In genomic region chr3:4845882-4846281, GRCh38 we compare ENCODE assay signal across 12 cellular contexts.
A peak's percentile ranks its signal among the peaks of the same experiment; 100 is the strongest.
DNase-seq lines count a peak whose midpoint lies in the region; ATAC-seq and TF ChIP-seq lines count a peak whose summit lies in the region.
"Had no signal": no experiment of that assay in that cellular context is flagged by ENCODE, and none has a peak within 500 bp of the region (broad histone marks: within the 10 kb centered on the region; RNA-seq: fewer than 3 reads in every experiment).

No MANE protein-coding gene starts in this region.

- H2AFZ ChIP-seq in smooth muscle cell (ENCODE audit: low read depth) = no peak overlapping the region

- no peak overlapping the region for H3K4me2 ChIP-seq in smooth muscle cell

- peak; percentile 75 to 76 for ATAC-seq in activated CD4-positive, CD25-positive, alpha-beta regulatory T cell treated with anti-CD3 and anti-CD28 coated beads, Interleukin-2, amount 50 U/mL, for 24 hours
- ATAC-seq in GM21825 (IDR thresholded peaks at IDR 0.05; ENCODE audit: unreplicated experiment) (peak; percentile 77), HG03520 (IDR thresholded peaks at IDR 0.05; ENCODE audit: unreplicated experiment) (peak; percentile 67)
- peak; percentile 78 for ATAC-seq in stimulated activated effector memory CD8-positive, alpha-beta T cell treated with anti-CD3 and anti-CD28 coated beads, Interleukin-12 subunit alpha, Interleukin-12 subunit beta, amount 100 ng/mL, for 72 hours

- H3K4me1 Mint-ChIP-seq in stimulated activated effector memory CD8-positive, alpha-beta T cell treated with anti-CD3 and anti-CD28 coated beads, Interleukin-12 subunit alpha, Interleukin-12 subunit beta, amount 100 ng/mL, for 72 hours = peaks cover 91% of the 10 kb centered on the region

- H3F3A ChIP-seq in smooth muscle cell (ENCODE audit: low read depth) = peaks cover 11% of the 10 kb centered on the region

- no peaks in the 10 kb centered on the region for H4K20me1 ChIP-seq in smooth muscle cell (ENCODE audit: low read depth)

- WGBS in smooth muscle cell (ENCODE audit: low lambda C conversion rate) = 95% methylated on average over 3 of the region's 3 CpGs

- no peak for TF ChIP-seq CTCF in smooth muscle cell (IDR thresholded peaks at IDR 0.05; ENCODE audit: borderline replicate concordance, insufficient read depth, poor library complexity, severe bottlenecking)

- H3K27ac ChIP-seq in smooth muscle cell (ENCODE audit: low read depth) = no peak overlapping the region
- H3K27ac ChIP-seq: 22Rv1, adrenal gland had no signal

- H3K4me3 Mint-ChIP-seq in stimulated activated effector memory CD8-positive, alpha-beta T cell treated with anti-CD3 and anti-CD28 coated beads, Interleukin-12 subunit alpha, Interleukin-12 subunit beta, amount 100 ng/mL, for 72 hours = peak overlapping the region; percentile 38

- peaks cover 11% of the 10 kb centered on the region for H3K4me1 ChIP-seq in smooth muscle cell (ENCODE audit: low read depth)

- H3K9me3 Mint-ChIP-seq in stimulated activated effector memory CD8-positive, alpha-beta T cell treated with anti-CD3 and anti-CD28 coated beads, Interleukin-12 subunit alpha, Interleukin-12 subunit beta, amount 100 ng/mL, for 72 hours = no peaks in the 10 kb centered on the region

- H3K4me3 ChIP-seq in smooth muscle cell = no peak overlapping the region
- H3K4me3 ChIP-seq: adrenal gland had no signal

- DNase-seq in activated CD4-positive, CD25-positive, alpha-beta regulatory T cell treated with anti-CD3 and anti-CD28 coated beads, Interleukin-2, amount 50 U/mL, for 72 hours = no peak
- DNase-seq in stimulated activated effector memory CD8-positive, alpha-beta T cell treated with anti-CD3 and anti-CD28 coated beads, Interleukin-12 subunit alpha, Interleukin-12 subunit beta, amount 100 ng/mL, for 72 hours (ENCODE audit: low spot score in 2 of 2) = no peak
- DNase-seq in islet precursor cell (no peak), smooth muscle cell (lab: John Stamatoyannopoulos, UW; ENCODE audit: unreplicated experiment) (no peak), SK-N-DZ (ENCODE audit: low spot score) (no peak)
- DNase-seq: NCI-H2107; stimulated activated CD4-positive, alpha-beta T cell treated with anti-CD3 and anti-CD28 coated beads, Interleukin-4, amount 100 ng/mL, for 24 hours had no signal

- H3K27ac Mint-ChIP-seq in stimulated activated effector memory CD8-positive, alpha-beta T cell treated with anti-CD3 and anti-CD28 coated beads, Interleukin-12 subunit alpha, Interleukin-12 subunit beta, amount 100 ng/mL, for 72 hours = peak overlapping the region; percentile 95

- no peaks in the 10 kb centered on the region for H3K9me3 ChIP-seq in smooth muscle cell (replicated peaks; ENCODE audit: low read depth)
- H3K9me3 ChIP-seq: adrenal gland had no signal

- H3K36me3 ChIP-seq in smooth muscle cell (ENCODE audit: low read depth) = no peaks in the 10 kb centered on the region
- H3K36me3 ChIP-seq: adrenal gland had no signal

- H3K9ac ChIP-seq in smooth muscle cell (ENCODE audit: low read depth) = no peak overlapping the region

- H3K79me2 ChIP-seq in smooth muscle cell (ENCODE audit: low read depth) = no peaks in the 10 kb centered on the region

- H3K36me3 Mint-ChIP-seq in stimulated activated effector memory CD8-positive, alpha-beta T cell treated with anti-CD3 and anti-CD28 coated beads, Interleukin-12 subunit alpha, Interleukin-12 subunit beta, amount 100 ng/mL, for 72 hours = peaks cover 97% of the 10 kb centered on the region

- H3K27me3 ChIP-seq in smooth muscle cell (ENCODE audit: low read depth) = no peaks in the 10 kb centered on the region
- H3K27me3 ChIP-seq: adrenal gland had no signal
